ENCODE assay signal across 31 cellular contexts in the genomic region with DNA sequence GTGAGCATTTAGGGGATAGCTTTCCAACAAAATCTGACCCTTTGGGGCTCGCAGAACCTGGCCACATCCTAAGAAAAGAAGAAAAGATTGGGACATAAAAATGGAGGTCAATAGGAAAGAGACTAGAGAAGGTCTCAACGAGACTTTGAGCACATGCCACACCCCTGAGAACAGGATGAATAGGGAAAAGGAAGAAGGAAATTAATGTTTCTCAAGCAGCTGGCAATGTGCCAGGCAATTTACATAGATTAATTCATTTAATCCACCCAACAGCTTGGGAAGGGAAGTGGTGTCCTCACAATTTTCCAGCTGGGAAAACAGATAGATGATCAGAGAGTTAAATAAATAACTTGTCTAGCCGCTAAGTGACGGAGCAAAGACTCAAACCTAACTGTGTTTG. TPM values are rescaled to one million over a fixed set of nuclear protein-coding genes. Genes with fewer than 3 reads are reported as not detected.
"Had no signal": no experiment of that assay in that cellular context is flagged by ENCODE, and none has a peak within 500 bp of the region (broad histone marks: within the 10 kb centered on the region; RNA-seq: fewer than 3 reads in every experiment).

No MANE protein-coding gene starts in this region.

- H3K27me3 ChIP-seq: ascending aorta, brain microvascular endothelial cell had no signal

- H3K4me3 ChIP-seq: ascending aorta, gastrocnemius medialis, skin epidermis, thoracic aorta had no signal

- H3K4me1 ChIP-seq: ascending aorta, gastrocnemius medialis had no signal

- DNase-seq: activated CD4-positive, alpha-beta memory T cell treated with anti-CD3 and anti-CD28 coated beads for 36 hours; activated CD4-positive, alpha-beta T cell treated with anti-CD3 and anti-CD28 coated beads, Interleukin-2, amount 10 ng/mL, durations not matched to agents 24 days and 14 days; activated CD8-positive, alpha-beta memory T cell treated with anti-CD3 and anti-CD28 coated beads, Interleukin-2, amount 50 U/mL, for 4 hours; activated gamma-delta T cell; activated naive CD4-positive, alpha-beta T cell treated with anti-CD3 and anti-CD28 coated beads, Interleukin-2, amount 10 ng/mL, durations not matched to agents 7 days and 5 days; activated naive CD8-positive, alpha-beta T cell treated with anti-CD3 and anti-CD28 coated beads, Interleukin-2, amount 10 ng/mL, durations not matched to agents 7 days and 5 days; activated T-cell treated with anti-CD3 and anti-CD28 coated beads, Interleukin-2, amount 50 U/mL, for 24 hours; brain microvascular endothelial cell; cortex of kidney; effector memory CD8-positive, alpha-beta T cell; erythroblast; gastrocnemius medialis; glutamatergic neuron; left ventricle myocardium superior; mammary epithelial cell; naive B cell; nephron progenitor cell; stimulated activated CD4-positive, alpha-beta T cell treated with anti-CD3 and anti-CD28 coated beads, Interleukin-4, amount 100 ng/mL, for 24 hours; T1000; trophoblast cell; WERI-Rb-1 had no signal

- ATAC-seq: activated CD4-positive, CD25-positive, alpha-beta regulatory T cell treated with anti-CD3 and anti-CD28 coated beads, Interleukin-2, amount 50 U/mL, for 24 hours; effector memory CD8-positive, alpha-beta T cell; gastrocnemius medialis; left ventricle myocardium superior; sciatic nerve; stimulated activated effector memory CD8-positive, alpha-beta T cell treated with anti-CD3 and anti-CD28 coated beads, Interleukin-12 subunit alpha, Interleukin-12 subunit beta, amount 100 ng/mL, for 72 hours had no signal

- H3K36me3 ChIP-seq: ascending aorta, gastrocnemius medialis, neutrophil, thoracic aorta, WERI-Rb-1 had no signal

- H3K9me3 ChIP-seq: ascending aorta, gastrocnemius medialis, neutrophil, thoracic aorta had no signal

- FAIRE-seq: islet of Langerhans, urothelium cell line had no signal

- H3K27ac ChIP-seq: ascending aorta, brain microvascular endothelial cell, gastrocnemius medialis, neutrophil, skin epidermis, thoracic aorta, WERI-Rb-1 had no signal

RNA-seq across cellular contexts. Expression of a gene that starts 50.7 kb away (rescaled TPM):
- total RNA-seq: activated CD4-positive, alpha-beta memory T cell treated with anti-CD3 and anti-CD28 coated beads for 36 hours; activated CD4-positive, alpha-beta T cell treated with anti-CD3 and anti-CD28 coated beads, Interleukin-2, amount 10 ng/mL, durations not matched to agents 24 days and 14 days; activated CD8-positive, alpha-beta memory T cell treated with anti-CD3 and anti-CD28 coated beads for 36 hours; activated naive CD8-positive, alpha-beta T cell treated with anti-CD3 and anti-CD28 coated beads, Interleukin-2, amount 10 ng/mL, durations not matched to agents 7 days and 5 days had no signal

RNA-seq across cellular contexts. Expression of a gene that starts 55.3 kb away (rescaled TPM):
- total RNA-seq: activated CD4-positive, alpha-beta memory T cell treated with anti-CD3 and anti-CD28 coated beads for 36 hours; activated CD4-positive, alpha-beta T cell treated with anti-CD3 and anti-CD28 coated beads, Interleukin-2, amount 10 ng/mL, durations not matched to agents 24 days and 14 days; activated CD8-positive, alpha-beta memory T cell treated with anti-CD3 and anti-CD28 coated beads for 36 hours; activated naive CD8-positive, alpha-beta T cell treated with anti-CD3 and anti-CD28 coated beads, Interleukin-2, amount 10 ng/mL, durations not matched to agents 7 days and 5 days had no signal
- polyA plus RNA-seq: mammary epithelial cell had no signal
